7 cellular contexts compared by ENCODE assay signal in genomic region chr1:204104331-204105222, GRCh38. TPM values are rescaled to one million over a fixed set of nuclear protein-coding genes. Genes with fewer than 3 reads are reported as not detected.
A peak's percentile ranks its signal among the peaks of the same experiment; 100 is the strongest.
DNase-seq lines count a peak whose midpoint lies in the region; ATAC-seq and TF ChIP-seq lines count a peak whose summit lies in the region.

No MANE protein-coding gene starts in this region.

- no peak for DNase-seq in T-helper 17 cell
- no peak for DNase-seq in midbrain (lab: John Stamatoyannopoulos, UW)

- peak overlapping the region; percentile 87 for H3K27ac Mint-ChIP-seq in T-helper 17 cell

- no peak overlapping the region for H3K4me3 ChIP-seq in HEK293 (ENCODE audit: low read depth, low read length)
- no peak overlapping the region for H3K4me3 ChIP-seq in gastroesophageal sphincter
- H3K4me3 ChIP-seq in skeletal muscle tissue (ENCODE audit: low read length in 3 of 3): peak overlapping the region in 1 of 3 donors; percentile 13

- H3K36me3 ChIP-seq in HEK293 (ENCODE audit: control insufficient read depth in 2 of 2, insufficient read depth in 1 of 2, low read length in 2 of 2) (no peaks in the 10 kb centered on the region), gastroesophageal sphincter (no peaks in the 10 kb centered on the region), skeletal muscle tissue (ENCODE audit: control insufficient read depth in 3 of 3, insufficient read depth in 3 of 3, low read length in 3 of 3) (no peaks in the 10 kb centered on the region)

- peaks cover 5% of the 10 kb centered on the region for H3K27me3 Mint-ChIP-seq in T-helper 17 cell

- CTCF ChIA-PET in HEK293 (lab: Yijun Ruan, JAX): interaction anchor here (0.7 kb wide), 1 partner anchor 103 kb away, joined by 5 read pairs; no protein-coding TSS in a partner anchor

- WGBS in gastroesophageal sphincter (ENCODE audit: low coverage in 1 of 2), 2 donors: 14 to 61% methylated on average over 1 to 9 of the region's 15 CpGs

- peak overlapping the region in 1 of 3 donors; percentile 25 for H3K9ac ChIP-seq in skeletal muscle tissue (ENCODE audit: low read depth in 1 of 3, low read length in 3 of 3)

- ATAC-seq in T-helper 17 cell: peak; percentile 40
- peak; percentile 54 for ATAC-seq in gastroesophageal sphincter
- ATAC-seq in GM21529 (IDR thresholded peaks at IDR 0.05; ENCODE audit: unreplicated experiment): no peak
- no peak for ATAC-seq in HG03460 (IDR thresholded peaks at IDR 0.05; ENCODE audit: unreplicated experiment)

- no peaks in the 10 kb centered on the region for H3K36me3 Mint-ChIP-seq in T-helper 17 cell (ENCODE audit: low read depth)

- H3K9me3 ChIP-seq in HEK293 (ENCODE audit: control insufficient read depth, insufficient read depth, low read depth, low read length) (no peaks in the 10 kb centered on the region), T-helper 17 cell (ENCODE audit: control insufficient read depth, low read length, poor library complexity, severe bottlenecking) (no peaks in the 10 kb centered on the region), gastroesophageal sphincter (no peaks in the 10 kb centered on the region), skeletal muscle tissue (ENCODE audit: control insufficient read depth in 3 of 3, low read length in 3 of 3) (no peaks in the 10 kb centered on the region)

- H3K4me1 ChIP-seq in HEK293 (ENCODE audit: control insufficient read depth, insufficient read depth, low read length): peaks cover 6% of the 10 kb centered on the region
- H3K4me1 ChIP-seq in gastroesophageal sphincter: peaks cover 0 to 74% (median 20%) of the 10 kb centered on the region in 3 donors
- peaks cover 45 to 56% (median 54%) of the 10 kb centered on the region in 3 donors for H3K4me1 ChIP-seq in skeletal muscle tissue (ENCODE audit: control insufficient read depth in 3 of 3, insufficient read depth in 3 of 3, low read length in 3 of 3)

- no peak overlapping the region for H3K27ac ChIP-seq in HEK293 (ENCODE audit: extremely low read depth, low read depth, low read length)
- peak overlapping the region in 3 of 4 donors; percentile 43 to 68 (median 64) for H3K27ac ChIP-seq in gastroesophageal sphincter
- peak overlapping the region; percentile 42 for H3K27ac ChIP-seq in skeletal muscle tissue (ENCODE audit: low read depth, low read length)

- no peak for TF ChIP-seq CTCF in HEK293 (tag by site-specific recombination; IDR thresholded peaks at IDR 0.05)
- TF ChIP-seq CTCF in gastroesophageal sphincter (IDR thresholded peaks at IDR 0.05): no peak

- peak overlapping the region; percentile 76 for H3K4me3 Mint-ChIP-seq in T-helper 17 cell

- peaks cover 24% of the 10 kb centered on the region for H3K4me1 Mint-ChIP-seq in T-helper 17 cell

- POLR2A ChIA-PET in HEK293 (lab: Yijun Ruan, JAX): interaction anchor here (0.9 kb wide), 1 partner anchor 31 kb away, joined by 3 read pairs; no protein-coding TSS in a partner anchor

- no peak for TF ChIP-seq POLR2A in gastroesophageal sphincter (IDR thresholded peaks at IDR 0.05)

- TF ChIP-seq EP300 in gastroesophageal sphincter (IDR thresholded peaks at IDR 0.05): no peak

- H3K27me3 ChIP-seq in gastroesophageal sphincter (peaks cover 25% of the 10 kb centered on the region), skeletal muscle tissue (ENCODE audit: control insufficient read depth in 3 of 3, insufficient read depth in 3 of 3, low read length in 3 of 3) (no peaks in the 10 kb centered on the region)

TF ChIP-seq in HEK293, 187 proteins besides CTCF, POLR2A, EP300 and RAD21:
- no peak for TF ChIP-seq REPIN1 (tag by site-specific recombination; IDR thresholded peaks at IDR 0.05; ENCODE audit: low read depth)
- TF ChIP-seq ZNF510 (tag by site-specific recombination; IDR thresholded peaks at IDR 0.05; ENCODE audit: insufficient replicate concordance): no peak
- no peak for TF ChIP-seq ZNF221 (tag by site-specific recombination; IDR thresholded peaks at IDR 0.05; ENCODE audit: borderline replicate concordance)
- TF ChIP-seq ZFHX2 (tag by site-specific recombination; conservative IDR thresholded peaks at IDR 0.05): peak; percentile 48
- no peak for TF ChIP-seq GLI4 (tag by site-specific recombination; IDR thresholded peaks at IDR 0.05)
- TF ChIP-seq, protein P1, sequence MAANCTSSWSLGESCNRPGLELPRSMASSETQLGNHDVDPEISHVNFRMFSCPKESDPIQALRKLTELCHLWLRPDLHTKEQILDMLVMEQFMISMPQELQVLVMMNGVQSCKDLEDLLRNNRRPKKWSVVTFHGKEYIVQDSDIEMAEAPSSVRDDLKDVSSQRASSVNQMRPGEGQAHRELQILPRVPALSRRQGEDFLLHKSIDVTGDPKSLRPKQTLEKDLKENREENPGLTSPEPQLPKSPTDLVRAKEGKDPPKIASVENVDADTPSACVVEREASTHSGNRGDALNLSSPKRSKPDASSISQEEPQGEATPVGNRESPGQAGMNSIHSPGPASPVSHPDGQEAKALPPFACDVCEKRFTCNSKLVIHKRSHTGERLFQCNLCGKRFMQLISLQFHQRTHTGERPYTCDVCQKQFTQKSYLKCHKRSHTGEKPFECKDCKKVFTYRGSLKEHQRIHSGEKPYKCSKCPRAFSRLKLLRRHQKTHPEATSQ (tag by site-specific recombination; IDR thresholded peaks at IDR 0.05): no peak
- peak; percentile 75 for TF ChIP-seq KLF1 (tag by site-specific recombination; IDR thresholded peaks at IDR 0.05)
- TF ChIP-seq ZBTB1 (tag by site-specific recombination; IDR thresholded peaks at IDR 0.05): no peak
- no peak for TF ChIP-seq ZNF560 (tag by site-specific recombination; IDR thresholded peaks at IDR 0.05; ENCODE audit: borderline replicate concordance)
- TF ChIP-seq ZNF311 (tag by site-specific recombination; IDR thresholded peaks at IDR 0.05; ENCODE audit: borderline replicate concordance): no peak
- TF ChIP-seq ZNF146 (tag by site-specific recombination; IDR thresholded peaks at IDR 0.05): no peak
- TF ChIP-seq ZBTB7A (tag by site-specific recombination; IDR thresholded peaks at IDR 0.05; ENCODE audit: low read depth): no peak
- TF ChIP-seq ZNF398 (tag by site-specific recombination; IDR thresholded peaks at IDR 0.05): 0 out of 2 replicates have a peak, but pooled peaks have one; percentile 51
- peak; percentile 71 for TF ChIP-seq HIC1 (tag by site-specific recombination; IDR thresholded peaks at IDR 0.05)
- TF ChIP-seq ZNF596 (tag by site-specific recombination; IDR thresholded peaks at IDR 0.05): no peak
- TF ChIP-seq ZNF843 (tag by site-specific recombination; IDR thresholded peaks at IDR 0.05): no peak
- no peak for TF ChIP-seq ZNF791 (tag by site-specific recombination; IDR thresholded peaks at IDR 0.05)
- TF ChIP-seq IKZF3 (tag by site-specific recombination; IDR thresholded peaks at IDR 0.05): no peak

RNA-seq across cellular contexts. Expression of gene SOX13, which starts 31.7 kb away (rescaled TPM):
- total RNA-seq in T-helper 17 cell (1 to 10 TPM; 1.3 to 6.3 TPM), gastroesophageal sphincter (10 to 100 TPM; 15.3 to 20.4 (median 17.3) TPM), skeletal muscle tissue (4.7 TPM)

RNA-seq across cellular contexts. Expression of gene ETNK2, which starts 47.3 kb away (rescaled TPM):
- 10 to 100 TPM in 1 of 2 donors, 1 to 10 TPM in 1; 8.9 to 12.7 TPM for total RNA-seq in T-helper 17 cell
- total RNA-seq in gastroesophageal sphincter: 10 to 100 TPM in 2 of 4 donors, 1 to 10 TPM in 2; 6.1 to 21.1 (median 9.5) TPM
- total RNA-seq in skeletal muscle tissue: 6.8 TPM

Comparison
In these comparisons a context has a peak if more than half of its experiments do, and no peak if none do; other contexts are left out.
1. ATAC-seq: peak in T-helper 17 cell (single experiment) and gastroesophageal sphincter (single experiment); none in GM21529 (single experiment) and HG03460 (single experiment).